ENCODE assay signal across 26 cellular contexts in genomic region chr6:12314751-12315150, GRCh38. TPM values are rescaled to one million over a fixed set of nuclear protein-coding genes. Genes with fewer than 3 reads are reported as not detected.
DNase-seq lines count a peak whose midpoint lies in the region; ATAC-seq, FAIRE-seq and TF ChIP-seq lines count a peak whose summit lies in the region.
"Had no signal": no experiment of that assay in that cellular context is flagged by ENCODE, and none has a peak within 500 bp of the region (broad histone marks: within the 10 kb centered on the region; RNA-seq: fewer than 3 reads in every experiment).

No MANE protein-coding gene starts in this region.

- no peak for TF ChIP-seq POLR2A in gastroesophageal sphincter (IDR thresholded peaks at IDR 0.05)

- 75 to 89% methylated on average over 3 to 4 of the region's 5 CpGs for WGBS in gastroesophageal sphincter (ENCODE audit: low coverage in 1 of 2), 2 donors

- H3K9me3 Mint-ChIP-seq in Calu3 (ENCODE audit: low read depth, unreplicated experiment), result peaks cover 2% of the 10 kb centered on the region
- peaks cover 6% of the 10 kb centered on the region for H3K9me3 Mint-ChIP-seq in activated CD4-positive, alpha-beta memory T cell treated with anti-CD3 and anti-CD28 coated beads for 36 hours

- H3K27ac Mint-ChIP-seq in Calu3 (ENCODE audit: unreplicated experiment), result peak overlapping the region; percentile 94
- H3K27ac Mint-ChIP-seq in activated CD4-positive, alpha-beta memory T cell treated with anti-CD3 and anti-CD28 coated beads for 36 hours, result no peak overlapping the region
- H3K27ac Mint-ChIP-seq: activated naive CD8-positive, alpha-beta T cell treated with anti-CD3 and anti-CD28 coated beads for 36 hours; immature natural killer cell; nephron progenitor cell had no signal

- ATAC-seq in RWPE2 (ENCODE audit: low read depth) (no peak), gastroesophageal sphincter (no peak)
- ATAC-seq: HepG2 had no signal

- no peaks in the 10 kb centered on the region for H3K27me3 ChIP-seq in RWPE2 (ENCODE audit: insufficient read depth, poor library complexity, severe bottlenecking)
- no peaks in the 10 kb centered on the region for H3K27me3 ChIP-seq in skeletal muscle satellite cell (ENCODE audit: control insufficient read depth, insufficient read depth, low read length)
- no peaks in the 10 kb centered on the region for H3K27me3 ChIP-seq in gastroesophageal sphincter
- H3K27me3 ChIP-seq: BLaER1, SJCRH30, uterus had no signal

- peaks cover 14% of the 10 kb centered on the region for H3K9me3 ChIP-seq in RWPE2 (ENCODE audit: severe bottlenecking)
- no peaks in the 10 kb centered on the region for H3K9me3 ChIP-seq in skeletal muscle satellite cell (replicated peaks; ENCODE audit: low read length)
- peaks cover 0 to 11% (median 0%) of the 10 kb centered on the region in 3 donors for H3K9me3 ChIP-seq in gastroesophageal sphincter
- H3K9me3 ChIP-seq: SJCRH30, uterus had no signal

- TSS peak; percentile 89 for BruUV-seq in Calu3 (replicated peaks; lab: Mats Ljungman, UMichigan)

- CTCF ChIA-PET in Calu3 (lab: Charles Lee), result interaction anchor here (0.7 to 1.7 kb wide), 13 partner anchors 9 to 258 kb away, joined by 3 to 19 read pairs (median 5); partner anchors contain the start of gene EDN1
- CTCF ChIA-PET in activated CD4-positive, alpha-beta memory T cell treated with anti-CD3 and anti-CD28 coated beads for 36 hours (lab: Charles Lee), result no interaction called here

- TF ChIP-seq CTCF in Calu3 (IDR thresholded peaks at IDR 0.05; ENCODE audit: unreplicated experiment) (no peak), RWPE2 (IDR thresholded peaks at IDR 0.05; ENCODE audit: poor library complexity, severe bottlenecking) (no peak), epithelial cell of esophagus (IDR thresholded peaks at IDR 0.05; ENCODE audit: insufficient read depth, low read depth, low read length, missing control alignments) (no peak), gastroesophageal sphincter (IDR thresholded peaks at IDR 0.05) (no peak)

- POLR2A ChIA-PET in activated CD4-positive, alpha-beta memory T cell treated with anti-CD3 and anti-CD28 coated beads for 36 hours (lab: Charles Lee), result no interaction called here

- peak overlapping the region; percentile 23 for H3K4me2 ChIP-seq in skeletal muscle satellite cell (ENCODE audit: low read length)
- H3K4me2 ChIP-seq: BLaER1 had no signal

- peak overlapping the region; percentile 44 for H3K4me3 Mint-ChIP-seq in Calu3 (ENCODE audit: low read depth, unreplicated experiment)
- H3K4me3 Mint-ChIP-seq in activated CD4-positive, alpha-beta memory T cell treated with anti-CD3 and anti-CD28 coated beads for 36 hours, result no peak overlapping the region
- H3K4me3 Mint-ChIP-seq: activated naive CD8-positive, alpha-beta T cell treated with anti-CD3 and anti-CD28 coated beads for 36 hours; immature natural killer cell; nephron progenitor cell had no signal

- no peak for TF ChIP-seq EP300 in gastroesophageal sphincter (IDR thresholded peaks at IDR 0.05)

- H3K36me3 Mint-ChIP-seq in Calu3 (ENCODE audit: insufficient read depth, unreplicated experiment), result peaks cover 23% of the 10 kb centered on the region
- H3K36me3 Mint-ChIP-seq in activated CD4-positive, alpha-beta memory T cell treated with anti-CD3 and anti-CD28 coated beads for 36 hours, result peaks cover 2% of the 10 kb centered on the region
- H3K36me3 Mint-ChIP-seq: immature natural killer cell had no signal

- H3K27me3 Mint-ChIP-seq in Calu3 (ENCODE audit: unreplicated experiment), result no peaks in the 10 kb centered on the region
- H3K27me3 Mint-ChIP-seq in activated CD4-positive, alpha-beta memory T cell treated with anti-CD3 and anti-CD28 coated beads for 36 hours, result peaks cover 13% of the 10 kb centered on the region

- H3K4me3 ChIP-seq in RWPE2 (ENCODE audit: severe bottlenecking), result no peak overlapping the region
- H3K4me3 ChIP-seq in epithelial cell of esophagus (ENCODE audit: low read length), result no peak overlapping the region
- no peak overlapping the region for H3K4me3 ChIP-seq in skeletal muscle satellite cell (ENCODE audit: low read length)
- H3K4me3 ChIP-seq in gastroesophageal sphincter, result no peak overlapping the region
- H3K4me3 ChIP-seq: BLaER1, SJCRH30, uterus had no signal

- H3K27ac ChIP-seq in RWPE2 (ENCODE audit: poor library complexity, severe bottlenecking), result peak overlapping the region; percentile 92
- H3K27ac ChIP-seq in gastroesophageal sphincter, result no peak overlapping the region
- H3K27ac ChIP-seq: BLaER1, parathyroid adenoma, SJCRH30, uterus, WERI-Rb-1 had no signal

- no peak for FAIRE-seq in frontal cortex (lab: Jason Lieb, UNC)
- FAIRE-seq: G401.6, HepG2 had no signal

- intact Hi-C loops in Calu3 (cut with micrococcal nuclease; ENCODE audit: unreplicated experiment), result loop anchor here (5.0 kb wide), 3 partner anchors 33 to 233 kb away; no protein-coding TSS in a partner anchor
- intact Hi-C loops in activated CD4-positive, alpha-beta memory T cell treated with anti-CD3 and anti-CD28 coated beads for 36 hours (cut with micrococcal nuclease), result no loop called here

- H3K4me1 ChIP-seq in RWPE2 (ENCODE audit: insufficient read depth, poor library complexity, severe bottlenecking) (peaks cover 41% of the 10 kb centered on the region), skeletal muscle satellite cell (ENCODE audit: control insufficient read depth, insufficient read depth, low read length) (peaks cover 12% of the 10 kb centered on the region), gastroesophageal sphincter (no peaks in the 10 kb centered on the region)
- H3K4me1 ChIP-seq: BLaER1, parathyroid adenoma, SJCRH30, uterus had no signal

- H3K9ac ChIP-seq in skeletal muscle satellite cell (ENCODE audit: low read depth, low read length), result no peak overlapping the region
- H3K9ac ChIP-seq: BLaER1, parathyroid adenoma had no signal

- H3K4me1 Mint-ChIP-seq in Calu3 (ENCODE audit: low read depth, unreplicated experiment), result peaks cover 37% of the 10 kb centered on the region
- no peaks in the 10 kb centered on the region for H3K4me1 Mint-ChIP-seq in activated CD4-positive, alpha-beta memory T cell treated with anti-CD3 and anti-CD28 coated beads for 36 hours (ENCODE audit: low read depth)
- H3K4me1 Mint-ChIP-seq: activated naive CD8-positive, alpha-beta T cell treated with anti-CD3 and anti-CD28 coated beads for 36 hours; immature natural killer cell; nephron progenitor cell had no signal

- DNase-seq in Calu3 (no peak), RWPE2 (ENCODE audit: low spot score) (no peak), epithelial cell of esophagus (ENCODE audit: low read depth) (peak; percentile 78), T-helper 2 cell (no peak), frontal cortex (ENCODE audit: low spot score in 2 of 2) (no peak)
- no peak for DNase-seq in activated CD4-positive, alpha-beta memory T cell treated with anti-CD3 and anti-CD28 coated beads for 36 hours
- DNase-seq: activated CD4-positive, alpha-beta T cell treated with anti-CD3 and anti-CD28 coated beads for 48 hours; activated effector memory CD4-positive, alpha-beta T cell treated with Interleukin-2 at 50 U/mL for 16 hours; activated naive CD8-positive, alpha-beta T cell treated with anti-CD3 and anti-CD28 coated beads for 36 hours; immature natural killer cell; Karpas-422; NCI-H1417 treated with DMSO at 0.1 percent for 48 hours; NCI-H2081; NCI-H345; nephron progenitor cell; SJCRH30; stimulated activated CD4-positive, alpha-beta T cell treated with anti-CD3 and anti-CD28 coated beads, Interleukin-1b, Interleukin-23, amount 100 ng/mL, for 48 hours; stimulated activated naive CD4-positive, alpha-beta T cell treated with Interleukin-2 at 50 U/mL for 16 hours; uterus; WERI-Rb-1 had no signal

- H3K36me3 ChIP-seq in RWPE2 (ENCODE audit: low read depth) (no peaks in the 10 kb centered on the region), skeletal muscle satellite cell (ENCODE audit: insufficient read depth, low read length) (no peaks in the 10 kb centered on the region), gastroesophageal sphincter (no peaks in the 10 kb centered on the region)
- H3K36me3 ChIP-seq: BLaER1, SJCRH30, uterus, WERI-Rb-1 had no signal

RNA-seq across cellular contexts. Expression of gene EDN1, which starts 24.6 kb away (rescaled TPM):
- total RNA-seq in Calu3 (2022), result 24.7 and 40.6 TPM in 2 replicates
- 0.22 TPM in 1 of 2 replicates, not detected in the other for total RNA-seq in skeletal muscle satellite cell (2012; rRNA removed)
- 4.9 TPM for total RNA-seq in frontal cortex
- not detected for total RNA-seq in activated CD4-positive, alpha-beta memory T cell treated with anti-CD3 and anti-CD28 coated beads for 36 hours
- 10 to 100 TPM in 3 of 4 donors, 1 to 10 TPM in 1; 3.6 to 39.6 (median 15.1) TPM for total RNA-seq in gastroesophageal sphincter
- total RNA-seq: activated naive CD8-positive, alpha-beta T cell treated with anti-CD3 and anti-CD28 coated beads for 36 hours had no signal
